In genomic region chr4:80459918-80460473, GRCh38 we compare ENCODE assay signal across 22 cellular contexts.
DNase-seq lines count a peak whose midpoint lies in the region; ATAC-seq and TF ChIP-seq lines count a peak whose summit lies in the region.
"Had no signal": no experiment of that assay in that cellular context is flagged by ENCODE, and none has a peak within 500 bp of the region (broad histone marks: within the 10 kb centered on the region; RNA-seq: fewer than 3 reads in every experiment).

No MANE protein-coding gene starts in this region.

- no peaks in the 10 kb centered on the region for H3K27me3 ChIP-seq in GM23338 (ENCODE audit: insufficient read depth)
- no peaks in the 10 kb centered on the region for H3K27me3 ChIP-seq in OCI-LY3 (ENCODE audit: low read depth, low read length)
- no peaks in the 10 kb centered on the region for H3K27me3 ChIP-seq in iPS-18a (ENCODE audit: control insufficient read depth, insufficient read depth, low read length)

- H3K36me3 ChIP-seq in GM23338 (ENCODE audit: insufficient read depth): no peaks in the 10 kb centered on the region
- no peaks in the 10 kb centered on the region for H3K36me3 ChIP-seq in OCI-LY3 (replicated peaks; ENCODE audit: low read depth, low read length)
- no peaks in the 10 kb centered on the region for H3K36me3 ChIP-seq in iPS-18a (ENCODE audit: control insufficient read depth, low read depth, low read length)
- H3K36me3 ChIP-seq: HAP-1 had no signal

- H4K20me1 ChIP-seq in GM23338 (replicated peaks; ENCODE audit: insufficient read depth) (no peaks in the 10 kb centered on the region), OCI-LY3 (ENCODE audit: insufficient read depth, low read length) (no peaks in the 10 kb centered on the region)

- no peak overlapping the region for H3K27ac Mint-ChIP-seq in GM23338
- no peak overlapping the region for H3K27ac Mint-ChIP-seq in stimulated activated effector memory CD8-positive, alpha-beta T cell treated with anti-CD3 and anti-CD28 coated beads, Interleukin-12 subunit alpha, Interleukin-12 subunit beta, amount 100 ng/mL, for 72 hours
- H3K27ac Mint-ChIP-seq: CD14-positive monocyte had no signal

- no peaks in the 10 kb centered on the region for H3K9me3 Mint-ChIP-seq in activated T-cell treated with anti-CD3 and anti-CD28 coated beads, Interleukin-2, amount 50 U/mL, for 4 hours
- H3K9me3 Mint-ChIP-seq in GM23338: no peaks in the 10 kb centered on the region
- H3K9me3 Mint-ChIP-seq in stimulated activated effector memory CD8-positive, alpha-beta T cell treated with anti-CD3 and anti-CD28 coated beads, Interleukin-12 subunit alpha, Interleukin-12 subunit beta, amount 100 ng/mL, for 72 hours: peaks cover 5% of the 10 kb centered on the region

- H3K79me2 ChIP-seq in GM23338 (replicated peaks; ENCODE audit: insufficient read depth) (no peaks in the 10 kb centered on the region), OCI-LY3 (ENCODE audit: low read length) (no peaks in the 10 kb centered on the region)

- no peak overlapping the region for H3K9ac ChIP-seq in OCI-LY3 (ENCODE audit: low read length)
- H3K9ac ChIP-seq in iPS-18a (ENCODE audit: low read length): no peak overlapping the region

- peaks cover 26% of the 10 kb centered on the region for H3K4me1 Mint-ChIP-seq in activated T-cell treated with anti-CD3 and anti-CD28 coated beads, Interleukin-2, amount 50 U/mL, for 4 hours (ENCODE audit: low read depth)
- H3K4me1 Mint-ChIP-seq in GM23338: peaks cover 40% of the 10 kb centered on the region
- H3K4me1 Mint-ChIP-seq in stimulated activated effector memory CD8-positive, alpha-beta T cell treated with anti-CD3 and anti-CD28 coated beads, Interleukin-12 subunit alpha, Interleukin-12 subunit beta, amount 100 ng/mL, for 72 hours: peaks cover 9% of the 10 kb centered on the region

- H2AFZ ChIP-seq in GM23338: no peak overlapping the region
- no peak overlapping the region for H2AFZ ChIP-seq in OCI-LY3 (ENCODE audit: low read depth, low read length)

- H3K4me1 ChIP-seq in GM23338 (ENCODE audit: insufficient read depth): peaks cover 39% of the 10 kb centered on the region
- peaks cover 19% of the 10 kb centered on the region for H3K4me1 ChIP-seq in OCI-LY3 (ENCODE audit: low read length)
- H3K4me1 ChIP-seq in iPS-18a (ENCODE audit: control insufficient read depth, low read depth, low read length): peaks cover 27% of the 10 kb centered on the region
- H3K4me1 ChIP-seq: HAP-1 had no signal

- no peaks in the 10 kb centered on the region for H3K36me3 Mint-ChIP-seq in activated T-cell treated with anti-CD3 and anti-CD28 coated beads, Interleukin-2, amount 50 U/mL, for 4 hours (ENCODE audit: insufficient read depth)
- H3K36me3 Mint-ChIP-seq in GM23338 (ENCODE audit: low read depth): no peaks in the 10 kb centered on the region
- no peaks in the 10 kb centered on the region for H3K36me3 Mint-ChIP-seq in stimulated activated effector memory CD8-positive, alpha-beta T cell treated with anti-CD3 and anti-CD28 coated beads, Interleukin-12 subunit alpha, Interleukin-12 subunit beta, amount 100 ng/mL, for 72 hours
- H3K36me3 Mint-ChIP-seq: CD14-positive monocyte had no signal

- H3K4me3 ChIP-seq in GM23338 (no peak overlapping the region), OCI-LY3 (ENCODE audit: low read length) (no peak overlapping the region), iPS-18a (ENCODE audit: low read length) (peak overlapping the region; percentile 4)
- H3K4me3 ChIP-seq: HAP-1, SK-N-MC had no signal

- H3K9me3 ChIP-seq in OCI-LY3 (ENCODE audit: insufficient read depth, low read length): no peaks in the 10 kb centered on the region
- no peaks in the 10 kb centered on the region for H3K9me3 ChIP-seq in iPS-18a (ENCODE audit: control insufficient read depth, low read depth, low read length)
- H3K9me3 ChIP-seq: HAP-1 had no signal

- peaks cover 9% of the 10 kb centered on the region for H3K9me2 ChIP-seq in GM23338 (ENCODE audit: insufficient read depth)

- TF ChIP-seq CTCF in GM23338 (conservative IDR thresholded peaks at IDR 0.05; ENCODE audit: low read depth in 2 of 2): peak in 1 of 2 experiments; percentile 45; a peak in 3 of 4 replicates
- TF ChIP-seq CTCF in OCI-LY3 (IDR thresholded peaks at IDR 0.05; ENCODE audit: low read depth, low read length): 0 out of 2 replicates have a peak, but pooled peaks have one; percentile 7
- no peak for TF ChIP-seq CTCF in GM20000 (IDR thresholded peaks at IDR 0.05; ENCODE audit: extremely low read depth, missing control alignments)

- no peak overlapping the region for H3K4me3 Mint-ChIP-seq in activated T-cell treated with anti-CD3 and anti-CD28 coated beads, Interleukin-2, amount 50 U/mL, for 4 hours
- H3K4me3 Mint-ChIP-seq in GM23338: no peak overlapping the region
- H3K4me3 Mint-ChIP-seq in stimulated activated effector memory CD8-positive, alpha-beta T cell treated with anti-CD3 and anti-CD28 coated beads, Interleukin-12 subunit alpha, Interleukin-12 subunit beta, amount 100 ng/mL, for 72 hours: no peak overlapping the region
- H3K4me3 Mint-ChIP-seq: CD14-positive monocyte had no signal

- H3K4me2 ChIP-seq in GM23338: peak overlapping the region; percentile 12
- H3K4me2 ChIP-seq in OCI-LY3 (ENCODE audit: low read length): no peak overlapping the region

- no peaks in the 10 kb centered on the region for H3K27me3 Mint-ChIP-seq in activated T-cell treated with anti-CD3 and anti-CD28 coated beads, Interleukin-2, amount 50 U/mL, for 4 hours (ENCODE audit: low read depth)
- peaks cover 4% of the 10 kb centered on the region for H3K27me3 Mint-ChIP-seq in GM23338 (ENCODE audit: insufficient read depth, low read depth, poor library complexity)

- H3F3A ChIP-seq in GM23338 (replicated peaks; ENCODE audit: low read depth): no peaks in the 10 kb centered on the region

- ATAC-seq in activated T-cell treated with anti-CD3 and anti-CD28 coated beads, Interleukin-2, amount 50 U/mL, for 4 hours: no peak
- ATAC-seq in GM23338 (peak; percentile 86), GM21619 (IDR thresholded peaks at IDR 0.05; ENCODE audit: unreplicated experiment) (no peak)
- no peak for ATAC-seq in stimulated activated effector memory CD8-positive, alpha-beta T cell treated with anti-CD3 and anti-CD28 coated beads, Interleukin-12 subunit alpha, Interleukin-12 subunit beta, amount 100 ng/mL, for 72 hours
- ATAC-seq: Panc1, Right ventricle myocardium inferior had no signal

- DNase-seq in activated T-cell treated with anti-CD3 and anti-CD28 coated beads, Interleukin-2, amount 50 U/mL, for 4 hours: peak; percentile 8
- no peak for DNase-seq in activated T-cell treated with anti-CD3 and anti-CD28 coated beads, Interleukin-2, amount 50 U/mL, for 48 hours
- DNase-seq in GM23338 (ENCODE audit: low spot score) (peak; percentile 58), GM20000 (ENCODE audit: low spot score) (no peak)
- no peak for DNase-seq in stimulated activated effector memory CD8-positive, alpha-beta T cell treated with anti-CD3 and anti-CD28 coated beads, Interleukin-12 subunit alpha, Interleukin-12 subunit beta, amount 100 ng/mL, for 72 hours (ENCODE audit: low spot score in 2 of 2)
- DNase-seq: DND-41, GDM1, IMR-90, Kasumi-1, MV-4-11, NCI-H1436, NCI-H2081 treated with DMSO at 0.1 percent for 48 hours, NCI-H345, NCI-H526 treated with DMSO at 0.1 percent for 48 hours had no signal

- peak overlapping the region; percentile 14; the same call in 1 of the 2 replicates for H3K27ac ChIP-seq in GM23338 (ENCODE audit: low read depth)
- H3K27ac ChIP-seq in OCI-LY3 (ENCODE audit: low read length): no peak overlapping the region
- H3K27ac ChIP-seq in iPS-18a (ENCODE audit: low read length): no peak overlapping the region
- H3K27ac ChIP-seq: SK-N-MC had no signal

TF ChIP-seq in GM23338, 12 proteins besides CTCF, POLR2A, EP300 and RAD21 (continues in another document):
- no peak for TF ChIP-seq ZNF114 (CRISPR knock-in tag; IDR thresholded peaks at IDR 0.05)

Comparison
In these comparisons a context has a peak if more than half of its experiments do, and no peak if none do; other contexts are left out.
1. DNase-seq: peak in activated T-cell treated with anti-CD3 and anti-CD28 coated beads, Interleukin-2, amount 50 U/mL, for 4 hours (single experiment) and GM23338 (single experiment); none in activated T-cell treated with anti-CD3 and anti-CD28 coated beads, Interleukin-2, amount 50 U/mL, for 48 hours (0 of 2), GM20000 (single experiment) and stimulated activated effector memory CD8-positive, alpha-beta T cell treated with anti-CD3 and anti-CD28 coated beads, Interleukin-12 subunit alpha, Interleukin-12 subunit beta, amount 100 ng/mL, for 72 hours (0 of 2).